25 cellular contexts compared by ENCODE assay signal in genomic region chr1:20641986-20642385, GRCh38. TPM values are rescaled to one million over a fixed set of nuclear protein-coding genes. Genes with fewer than 3 reads are reported as not detected.
A peak's percentile ranks its signal among the peaks of the same experiment; 100 is the strongest.
DNase-seq lines count a peak whose midpoint lies in the region; ATAC-seq, FAIRE-seq and TF ChIP-seq lines count a peak whose summit lies in the region.
"Had no signal": no experiment of that assay in that cellular context is flagged by ENCODE, and none has a peak within 500 bp of the region (broad histone marks: within the 10 kb centered on the region; RNA-seq: fewer than 3 reads in every experiment).

No MANE protein-coding gene starts in this region.

- no peak overlapping the region for H2BK120ac ChIP-seq in H9 (ENCODE audit: low read depth, low read length, poor library complexity, severe bottlenecking)

- no peak overlapping the region for H3K14ac ChIP-seq in H9 (ENCODE audit: insufficient read depth, low read length)

- no peaks in the 10 kb centered on the region for H3K9me3 ChIP-seq in H9 (ENCODE audit: control insufficient read depth, low read depth, low read length)
- H3K9me3 ChIP-seq in osteoblast (ENCODE audit: low read depth, low read length): no peaks in the 10 kb centered on the region
- H3K9me3 ChIP-seq: A549; BE2C; BLaER1 treated with 17β-estradiol and CSF1 and Interleukin-3, amounts not matched to agents 10 nM and 100 nM; HAP-1 had no signal

- 0 out of 2 replicates have a peak overlapping the region, but pooled peaks have one; percentile 4 for H3K4me2 ChIP-seq in GM23338
- peak overlapping the region; percentile 11 for H3K4me2 ChIP-seq in H9 (ENCODE audit: insufficient read depth, insufficient read length, low read length)
- no peak overlapping the region for H3K4me2 ChIP-seq in osteoblast (ENCODE audit: insufficient read depth, low read length)
- H3K4me2 ChIP-seq: A549; BLaER1 treated with 17β-estradiol and CSF1 and Interleukin-3, amounts not matched to agents 10 nM and 100 nM had no signal

- no peaks in the 10 kb centered on the region; the same call in 2 of the 3 replicates for H3K36me3 Mint-ChIP-seq in GM23338 (ENCODE audit: low read depth)
- peaks cover 0 to 11% (median 10%) of the 10 kb centered on the region in 3 experiments; a peak in 4 of 7 replicates for H3K36me3 Mint-ChIP-seq in H9 (ENCODE audit: insufficient read depth in 1 of 3, low read depth in 3 of 3)
- H3K36me3 Mint-ChIP-seq in activated T-cell treated with anti-CD3 and anti-CD28 coated beads, Interleukin-2, amount 50 U/mL, for 4 hours (ENCODE audit: insufficient read depth): peaks cover 22% of the 10 kb centered on the region

- H3K79me2 ChIP-seq in GM23338 (replicated peaks; ENCODE audit: insufficient read depth) (no peaks in the 10 kb centered on the region), H9 (ENCODE audit: insufficient read depth, low read length) (no peaks in the 10 kb centered on the region), osteoblast (ENCODE audit: insufficient read depth, low read length) (peaks cover under 1% of the 10 kb centered on the region)

- TF ChIP-seq CTCF in GM23338 (conservative IDR thresholded peaks at IDR 0.05; ENCODE audit: low read depth in 2 of 2) (no peak), H9 (conservative IDR thresholded peaks at IDR 0.05) (no peak), osteoblast (IDR thresholded peaks at IDR 0.05; ENCODE audit: extremely low read depth, low read depth, low read length) (no peak)

- H3K18ac ChIP-seq in H9 (ENCODE audit: insufficient read length, low read depth, low read length): no peak overlapping the region

- H3K23me2 ChIP-seq in H9 (ENCODE audit: insufficient read length, low read depth, low read length, poor library complexity, severe bottlenecking): no peaks in the 10 kb centered on the region

- H3K27me3 Mint-ChIP-seq in GM23338 (ENCODE audit: insufficient read depth, low read depth, poor library complexity) (peaks cover 4% of the 10 kb centered on the region), H9 (ENCODE audit: low read depth) (no peaks in the 10 kb centered on the region)
- H3K27me3 Mint-ChIP-seq in activated T-cell treated with anti-CD3 and anti-CD28 coated beads, Interleukin-2, amount 50 U/mL, for 4 hours (ENCODE audit: low read depth): no peaks in the 10 kb centered on the region
- H3K27me3 Mint-ChIP-seq: CD4-positive, alpha-beta T cell; CD8-positive, alpha-beta memory T cell had no signal

- no CpG with 5 or more reads among the region's 10 CpGs for WGBS in H9 (ENCODE audit: extremely low coverage, insufficient read length, low lambda C conversion rate)

- H3K4me1 Mint-ChIP-seq in GM23338 (peaks cover 12% of the 10 kb centered on the region; the same call in 2 of the 3 replicates), H9 (peaks cover 11 to 15% of the 10 kb centered on the region in 2 experiments)
- H3K4me1 Mint-ChIP-seq in activated T-cell treated with anti-CD3 and anti-CD28 coated beads, Interleukin-2, amount 50 U/mL, for 4 hours (ENCODE audit: low read depth): peaks cover 3% of the 10 kb centered on the region
- H3K4me1 Mint-ChIP-seq: CD14-positive monocyte had no signal

- H3K27ac ChIP-seq in GM23338 (ENCODE audit: low read depth) (no peak overlapping the region), H9 (ENCODE audit: insufficient read length, low read depth, low read length) (no peak overlapping the region), osteoblast (ENCODE audit: low read depth, low read length) (no peak overlapping the region)
- H3K27ac ChIP-seq: A549; BLaER1 treated with 17β-estradiol and CSF1 and Interleukin-3, amounts not matched to agents 10 nM and 100 nM had no signal

- no peak overlapping the region for H3K4ac ChIP-seq in H9 (ENCODE audit: low read depth, low read length)

- H3K79me1 ChIP-seq in H9 (ENCODE audit: insufficient read depth, low read depth, low read length, poor library complexity, severe bottlenecking): no peaks in the 10 kb centered on the region

- H3K27ac Mint-ChIP-seq in GM23338 (no peak overlapping the region), H9 (peak overlapping the region in 1 of 3 experiments; percentile 45; a peak in 1 of 7 replicates)
- H3K27ac Mint-ChIP-seq: CD4-positive, alpha-beta T cell had no signal

- H2AFZ ChIP-seq in GM23338 (no peak overlapping the region), H9 (ENCODE audit: low read length) (no peak overlapping the region), osteoblast (ENCODE audit: low read length) (no peak overlapping the region)

- H2BK5ac ChIP-seq in H9 (ENCODE audit: insufficient read length, low read length): no peak overlapping the region

- H3K9ac ChIP-seq in H9 (ENCODE audit: extremely low read depth, insufficient read length, low read length): no peak overlapping the region
- H3K9ac ChIP-seq: BLaER1 treated with 17β-estradiol and CSF1 and Interleukin-3, amounts not matched to agents 10 nM and 100 nM had no signal

- DNase-seq in GM23338 (ENCODE audit: low spot score) (no peak), H9 (no peak), osteoblast (ENCODE audit: insufficient read length, low spot score, missing footprints) (peak; percentile 21), GM12891 (ENCODE audit: insufficient read length, low spot score) (no peak), HEK293T (ENCODE audit: extremely low spot score) (no peak)
- no peak for DNase-seq in activated T-cell treated with anti-CD3 and anti-CD28 coated beads, Interleukin-2, amount 50 U/mL, for 4 hours
- DNase-seq: 8988T; ACHN; AML-193; BE2C; CD4-positive, alpha-beta T cell; CD8-positive, alpha-beta memory T cell; DMS 273 treated with DMSO at 0.1 percent for 48 hours; DMS79; EL; GDM1; GOT3 had no signal

- no peak overlapping the region for H2BK20ac ChIP-seq in H9 (ENCODE audit: low read depth, low read length, poor library complexity, severe bottlenecking)

- H4K8ac ChIP-seq in H9 (replicated peaks; ENCODE audit: insufficient read length, low read depth, low read length): no peak overlapping the region

- H3K27me3 ChIP-seq in GM23338 (ENCODE audit: insufficient read depth) (no peaks in the 10 kb centered on the region), H9 (ENCODE audit: insufficient read depth, low read length) (no peaks in the 10 kb centered on the region), osteoblast (ENCODE audit: insufficient read depth, low read length) (no peaks in the 10 kb centered on the region)
- H3K27me3 ChIP-seq: BE2C; BLaER1 treated with 17β-estradiol and CSF1 and Interleukin-3, amounts not matched to agents 10 nM and 100 nM had no signal

- POLR2A ChIA-PET in HEK293T (lab: Yijun Ruan, JAX): interaction anchor here (0.9 kb wide), 1 partner anchor 19 kb away, joined by 4 read pairs; the partner anchor contains the start of gene DDOST

- H3K36me3 ChIP-seq in GM23338 (ENCODE audit: insufficient read depth) (no peaks in the 10 kb centered on the region), osteoblast (ENCODE audit: insufficient read depth, low read length) (peaks cover 56% of the 10 kb centered on the region)
- H3K36me3 ChIP-seq: BE2C had no signal

- H3K4me3 Mint-ChIP-seq in GM23338 (no peak overlapping the region), H9 (no peak overlapping the region)
- H3K4me3 Mint-ChIP-seq in activated T-cell treated with anti-CD3 and anti-CD28 coated beads, Interleukin-2, amount 50 U/mL, for 4 hours: no peak overlapping the region
- H3K4me3 Mint-ChIP-seq: CD14-positive monocyte; CD4-positive, alpha-beta T cell; CD8-positive, alpha-beta memory T cell had no signal

- H3F3A ChIP-seq in GM23338 (replicated peaks; ENCODE audit: low read depth): no peaks in the 10 kb centered on the region

- CTCF ChIA-PET in HEK293T (lab: Yijun Ruan, JAX): interaction anchor here (1.2 kb wide), 1 partner anchor 68 kb away, joined by 3 read pairs; no protein-coding TSS in a partner anchor

- no peaks in the 10 kb centered on the region for H3K9me2 ChIP-seq in GM23338 (ENCODE audit: insufficient read depth)

- no peak overlapping the region for H4K5ac ChIP-seq in H9 (ENCODE audit: insufficient read length, low read depth, low read length)

- H4K91ac ChIP-seq in H9 (ENCODE audit: insufficient read length, low read depth, low read length): no peak overlapping the region

- no peak overlapping the region for H2BK15ac ChIP-seq in H9 (ENCODE audit: low read depth, low read length)

- H3K9me3 Mint-ChIP-seq in GM23338 (no peaks in the 10 kb centered on the region), H9 (no peaks in the 10 kb centered on the region; a peak in 1 of 5 replicates)
- H3K9me3 Mint-ChIP-seq in activated T-cell treated with anti-CD3 and anti-CD28 coated beads, Interleukin-2, amount 50 U/mL, for 4 hours: no peaks in the 10 kb centered on the region
- H3K9me3 Mint-ChIP-seq: CD14-positive monocyte; CD4-positive, alpha-beta T cell; CD8-positive, alpha-beta memory T cell had no signal

- H3K56ac ChIP-seq in H9 (ENCODE audit: insufficient read length, low read depth, low read length): no peak overlapping the region

- no peak for TF ChIP-seq POLR2A in GM12891 (IDR thresholded peaks at IDR 0.05; ENCODE audit: low read depth, low read length)

- H4K20me1 ChIP-seq in GM23338 (replicated peaks; ENCODE audit: insufficient read depth): 0 out of 2 replicates have a peak, but pooled peaks cover 2% of the 10 kb centered on the region
- no peaks in the 10 kb centered on the region for H4K20me1 ChIP-seq in H9 (ENCODE audit: control insufficient read depth, insufficient read depth, insufficient read length)
- H4K20me1 ChIP-seq in osteoblast (ENCODE audit: insufficient read depth, low read length): peaks cover 10% of the 10 kb centered on the region

- peak; percentile 82 for ATAC-seq in GM23338
- peak; percentile 22 for ATAC-seq in esophagus mucosa
- no peak for ATAC-seq in activated T-cell treated with anti-CD3 and anti-CD28 coated beads, Interleukin-2, amount 50 U/mL, for 4 hours
- ATAC-seq: A549, GM12878 had no signal

- H3K4me3 ChIP-seq in GM23338 (no peak overlapping the region), osteoblast (ENCODE audit: insufficient read depth, low read length) (no peak overlapping the region)
- H3K4me3 ChIP-seq: A549; BLaER1 treated with 17β-estradiol and CSF1 and Interleukin-3, amounts not matched to agents 10 nM and 100 nM; GM12878; HAP-1 had no signal

- H2AK5ac ChIP-seq in H9 (ENCODE audit: insufficient read length, low read length): no peak overlapping the region

- H3K23ac ChIP-seq in H9 (ENCODE audit: insufficient read length, low read depth, low read length): no peak overlapping the region

- FAIRE-seq in GM12891 (lab: Jason Lieb, UNC): no peak
- FAIRE-seq: A549, D721Med, GM12878, GM18507 had no signal

- no peak overlapping the region for H2BK12ac ChIP-seq in H9 (ENCODE audit: insufficient read length, low read depth, low read length)

- H3K4me1 ChIP-seq in GM23338 (ENCODE audit: insufficient read depth) (no peaks in the 10 kb centered on the region), H9 (ENCODE audit: insufficient read depth, low read length) (no peaks in the 10 kb centered on the region), osteoblast (ENCODE audit: insufficient read depth, low read length) (no peaks in the 10 kb centered on the region)
- H3K4me1 ChIP-seq: A549; BE2C; BLaER1 treated with 17β-estradiol and CSF1 and Interleukin-3, amounts not matched to agents 10 nM and 100 nM; HAP-1 had no signal

- no peak overlapping the region for H3T11ph ChIP-seq in H9 (ENCODE audit: low read length)

RNA-seq across cellular contexts. Expression of gene PINK1, which starts 8.7 kb away (rescaled TPM):
- total RNA-seq in GM23338 (2014; rRNA removed; shearing (Covaris generic)): 34.5 and 42.7 TPM in 2 replicates
- polyA plus RNA-seq in GM23338 (2016; fragmentation: Nextera tagmentation; extraction: Ambion mirVana): 18.3 and 20.8 TPM in 2 replicates
- total RNA-seq in H9 (2021) (17.0 and 18.2 TPM in 2 replicates), esophagus mucosa (36.8 TPM), osteoblast (73.1 and 79.3 TPM in 2 replicates)
- 1.9 TPM for polyA plus RNA-seq in GM12891 (2012; ENCODE audit: low read depth, missing spikeins)
- 1 to 10 TPM; 1.6 to 2.7 (median 2.2) TPM for total RNA-seq in activated T-cell treated with anti-CD3 and anti-CD28 coated beads, Interleukin-2, amount 50 U/mL, for 4 hours

RNA-seq across cellular contexts. Expression of gene DDOST, which starts 19.2 kb away (rescaled TPM):
- total RNA-seq in GM23338 (2014; rRNA removed; shearing (Covaris generic)): 242 and 270 TPM in 2 replicates
- 145 and 151 TPM in 2 replicates for polyA plus RNA-seq in GM23338 (2016; fragmentation: Nextera tagmentation; extraction: Ambion mirVana)
- total RNA-seq in H9 (2021) (255 and 269 TPM in 2 replicates), esophagus mucosa (134 TPM), osteoblast (291 and 293 TPM in 2 replicates)
- polyA plus RNA-seq in GM12891 (2012; ENCODE audit: low read depth, missing spikeins): 117 TPM
- 100 to 1,000 TPM; 242 to 285 (median 270) TPM for total RNA-seq in activated T-cell treated with anti-CD3 and anti-CD28 coated beads, Interleukin-2, amount 50 U/mL, for 4 hours

RNA-seq across cellular contexts. Expression of gene CDA, which starts 53.1 kb away (rescaled TPM):
- 1.7 and 2.5 TPM in 2 replicates for total RNA-seq in GM23338 (2014; rRNA removed; shearing (Covaris generic))
- polyA plus RNA-seq in GM23338 (2016; fragmentation: Nextera tagmentation; extraction: Ambion mirVana): 13.6 and 16.4 TPM in 2 replicates
- total RNA-seq in H9 (2021) (6.5 and 7.0 TPM in 2 replicates), esophagus mucosa (97.6 TPM), osteoblast (0.59 and 1.1 TPM in 2 replicates)
- polyA plus RNA-seq in GM12891 (2012; ENCODE audit: low read depth, missing spikeins): not detected
- not detected for total RNA-seq in activated T-cell treated with anti-CD3 and anti-CD28 coated beads, Interleukin-2, amount 50 U/mL, for 4 hours
- total RNA-seq: CD8-positive, alpha-beta memory T cell; GM12878 had no signal
- polyA plus RNA-seq: CD8-positive, alpha-beta memory T cell; GM12878 had no signal

Comparison
In these comparisons a context has a peak if more than half of its experiments do, and no peak if none do; other contexts are left out.
1. ATAC-seq: peak in GM23338 (single experiment) and esophagus mucosa (single experiment); none in activated T-cell treated with anti-CD3 and anti-CD28 coated beads, Interleukin-2, amount 50 U/mL, for 4 hours (0 of 2).
2. RNA of gene CDA, which starts 53.1 kb away (total RNA-seq): 97.6 TPM in esophagus mucosa (single experiment); 6.5 to 7.0 TPM in H9, 1.7 to 2.5 TPM in GM23338, 0.59 to 1.1 TPM in osteoblast and not detected in activated T-cell treated with anti-CD3 and anti-CD28 coated beads, Interleukin-2, amount 50 U/mL, for 4 hours; every median in the first group is over 10 times any median in the second.